ENCODE assay signal across 14 cellular contexts in the genomic region with DNA sequence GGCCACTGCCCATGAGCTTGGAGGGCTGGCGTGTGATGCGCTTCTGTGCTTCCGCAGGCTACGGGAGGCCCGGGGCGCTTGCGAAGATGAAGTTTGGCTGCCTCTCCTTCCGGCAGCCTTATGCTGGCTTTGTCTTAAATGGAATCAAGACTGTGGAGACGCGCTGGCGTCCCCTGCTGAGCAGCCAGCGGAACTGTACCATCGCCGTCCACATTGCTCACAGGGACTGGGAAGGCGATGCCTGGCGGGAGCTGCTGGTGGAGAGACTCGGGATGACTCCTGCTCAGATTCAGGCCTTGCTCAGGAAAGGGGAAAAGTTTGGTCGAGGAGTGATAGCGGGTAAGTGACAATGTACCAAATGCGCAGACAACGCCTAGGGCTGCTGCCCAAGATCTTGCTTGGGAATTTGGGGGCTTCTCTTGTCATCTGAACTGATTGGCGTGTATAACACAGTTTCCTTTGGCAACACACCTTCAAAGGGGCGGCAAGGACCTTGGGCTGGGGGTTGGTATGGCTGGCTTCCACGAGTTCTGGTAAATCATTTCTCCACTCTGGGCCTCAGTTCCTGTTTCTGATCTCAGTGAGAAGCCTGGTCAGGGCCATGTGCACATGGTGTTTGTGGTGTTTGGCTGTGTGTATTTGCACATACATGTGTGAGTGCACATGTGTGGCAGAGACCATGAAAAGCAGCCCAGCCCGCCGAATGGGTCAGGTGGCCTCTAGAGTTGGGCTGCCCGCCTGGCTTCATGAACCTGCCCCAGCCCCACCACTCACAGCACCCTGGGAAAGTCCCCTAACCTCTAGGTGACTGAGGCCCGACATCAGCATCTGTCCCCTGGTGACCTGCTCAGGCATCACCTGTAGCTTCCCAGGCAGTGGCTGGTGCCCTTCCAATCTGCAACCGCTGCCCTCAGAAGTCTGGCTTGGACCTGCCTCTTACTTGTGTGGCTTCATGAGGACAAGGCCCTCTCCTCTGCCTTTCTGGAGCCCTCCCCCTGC. TPM values are rescaled to one million over a fixed set of nuclear protein-coding genes. Genes with fewer than 3 reads are reported as not detected.
DNase-seq lines count a peak whose midpoint lies in the region; ATAC-seq, FAIRE-seq and TF ChIP-seq lines count a peak whose summit lies in the region.
"Not testable (repeated sequence)": the region's sequence is repeated elsewhere in the genome, so short reads cannot be mapped to it uniquely, and the experiment has no call there.
"Had no signal": no experiment of that assay in that cellular context is flagged by ENCODE, and none has a peak within 500 bp of the region (broad histone marks: within the 10 kb centered on the region; RNA-seq: fewer than 3 reads in every experiment).

No MANE protein-coding gene starts in this region.

- peaks cover 22% of the 10 kb centered on the region for H3K36me3 Mint-ChIP-seq in activated T-cell treated with anti-CD3 and anti-CD28 coated beads, Interleukin-2, amount 50 U/mL, for 24 hours (ENCODE audit: low read depth)
- not testable (repeated sequence) for H3K36me3 Mint-ChIP-seq in endothelial cell (ENCODE audit: low read depth, unreplicated experiment); memory B cell

- H3K9me2 ChIP-seq in PC-3 (replicated peaks; ENCODE audit: low read length) = not testable (repeated sequence)

- H2AFZ ChIP-seq in PC-3 (ENCODE audit: low read length) = not testable (repeated sequence)

- intact Hi-C loops in PC-3 (cut with micrococcal nuclease) = not testable (repeated sequence)

- not testable (repeated sequence) for H3K27me3 ChIP-seq in PC-3 (ENCODE audit: low read length)

- H3F3A ChIP-seq in PC-3 (ENCODE audit: low read length, unreplicated experiment) = not testable (repeated sequence)

- not testable (repeated sequence) for BruUV-seq in PC-3 (replicated peaks; lab: Mats Ljungman, UMichigan)

- not testable (repeated sequence) for H3K9me3 ChIP-seq in PC-3 (ENCODE audit: low read length)

- not testable (repeated sequence) for H3K4me1 Mint-ChIP-seq in activated T-cell treated with anti-CD3 and anti-CD28 coated beads, Interleukin-2, amount 50 U/mL, for 24 hours (ENCODE audit: low read depth); memory B cell
- H3K4me1 Mint-ChIP-seq in endothelial cell (ENCODE audit: unreplicated experiment) = peaks cover 14% of the 10 kb centered on the region

- POLR2A ChIA-PET in PC-3 (lab: Charles Lee; ENCODE audit: unreplicated experiment) = not testable (repeated sequence)

- H3K4me3 ChIP-seq in PC-3 (ENCODE audit: low read length) = not testable (repeated sequence)

- not testable (repeated sequence) for H3K9ac ChIP-seq in PC-3 (ENCODE audit: low read length)

- not testable (repeated sequence) for H3K4me2 ChIP-seq in PC-3 (ENCODE audit: low read length)

- not testable (repeated sequence) for H3K4me1 ChIP-seq in PC-3 (ENCODE audit: insufficient read depth, low read length)

- CTCF ChIA-PET in PC-3 (lab: Charles Lee) = not testable (repeated sequence)

- ATAC-seq in GM21786 (IDR thresholded peaks at IDR 0.05; ENCODE audit: unreplicated experiment) (peak; percentile 60), memory B cell (ENCODE audit: low read depth) (peak; percentile 18)
- not testable (repeated sequence) for ATAC-seq in PC-3

- not testable (repeated sequence) for H3K79me2 ChIP-seq in PC-3 (ENCODE audit: low read length)

- not testable (repeated sequence) for H4K20me1 ChIP-seq in PC-3 (ENCODE audit: low read length)

- not testable (repeated sequence) for H3K36me3 ChIP-seq in PC-3 (ENCODE audit: low read depth, low read length)

- not testable (repeated sequence) for H3K27me3 Mint-ChIP-seq in activated T-cell treated with anti-CD3 and anti-CD28 coated beads, Interleukin-2, amount 50 U/mL, for 24 hours; endothelial cell (ENCODE audit: unreplicated experiment); memory B cell

- H3K27ac Mint-ChIP-seq in activated T-cell treated with anti-CD3 and anti-CD28 coated beads, Interleukin-2, amount 50 U/mL, for 24 hours = peak overlapping the region; percentile 75
- peak overlapping the region; percentile 42 for H3K27ac Mint-ChIP-seq in endothelial cell (ENCODE audit: unreplicated experiment)
- not testable (repeated sequence) for H3K27ac Mint-ChIP-seq in memory B cell

- not testable (repeated sequence) for TF ChIP-seq CTCF in PC-3 (conservative IDR thresholded peaks at IDR 0.05; ENCODE audit: low read depth, low read length)
- TF ChIP-seq CTCF in endothelial cell (IDR thresholded peaks at IDR 0.05; ENCODE audit: unreplicated experiment) = peak; percentile 11

- not testable (repeated sequence) for DNase-seq in GM12891 (ENCODE audit: insufficient read length, low spot score); activated T-cell treated with anti-CD3 and anti-CD28 coated beads, Interleukin-2, amount 50 U/mL, for 24 hours; memory B cell (ENCODE audit: low spot score in 2 of 2)
- peak; percentile 43 for DNase-seq in HT1080 (ENCODE audit: low read depth)
- peak; percentile 21 for DNase-seq in PC-3
- peak; percentile 54 for DNase-seq in endothelial cell (ENCODE audit: low spot score)

- TF ChIP-seq POLR2A in GM12891 (IDR thresholded peaks at IDR 0.05; ENCODE audit: low read depth, low read length) = not testable (repeated sequence)

- FAIRE-seq in GM12891 (lab: Jason Lieb, UNC) = peak; percentile 63

- H3K4me3 Mint-ChIP-seq in activated T-cell treated with anti-CD3 and anti-CD28 coated beads, Interleukin-2, amount 50 U/mL, for 24 hours; endothelial cell (ENCODE audit: unreplicated experiment); memory B cell: not testable (repeated sequence)

- not testable (repeated sequence) for H3K27ac ChIP-seq in PC-3 (ENCODE audit: low read length)

- not testable (repeated sequence) for H3K9me3 Mint-ChIP-seq in activated T-cell treated with anti-CD3 and anti-CD28 coated beads, Interleukin-2, amount 50 U/mL, for 24 hours; endothelial cell (ENCODE audit: unreplicated experiment); memory B cell

TF ChIP-seq in GM12891, 5 proteins besides CTCF, POLR2A, EP300 and RAD21:
- peak; percentile 35; the same call in 1 of the 2 replicates for TF ChIP-seq SPI1 (IDR thresholded peaks at IDR 0.05; ENCODE audit: low read depth, low read length)
TF ChIP-seq in GM12891: peak in this region for 1; not testable (repeated sequence) for 4.

RNA-seq across cellular contexts. Expression of a gene that starts 3.9 kb away (rescaled TPM):
- not detected for polyA plus RNA-seq in GM12891 (2012; ENCODE audit: low read depth, missing spikeins)
- total RNA-seq in HT1080 (2014; rRNA removed; shearing (Covaris generic)) = not detected in 2 replicates
- polyA plus RNA-seq in HT1080 (2015; cell fraction: cytosol; rRNA removed) = not detected in 2 replicates
- not detected in 2 replicates for polyA plus RNA-seq in HT1080 (2015; cell fraction: nucleus; rRNA removed)
- not detected in 2 replicates for total RNA-seq in PC-3 (2014; rRNA removed)
- not detected for total RNA-seq in endothelial cell (ENCODE audit: unreplicated experiment)
- total RNA-seq: activated CD4-positive, alpha-beta memory T cell treated with anti-CD3 and anti-CD28 coated beads, Interleukin-2, amount 10 ng/mL, durations not matched to agents 7 days and 5 days; activated T-helper 1 cell treated with anti-CD3 and anti-CD28 coated beads, Interleukin-12 subunit alpha, Interleukin-12 subunit beta, Interleukin-2, Interleukin-4 antibody, amounts not matched to agents 30 ng/mL and 10 ng/mL and 1 ng/mL, durations not matched to agents 14 hours and 24 hours and 36 hours; gastroesophageal sphincter; H7; liver; temporal lobe had no signal
- polyA plus RNA-seq: liver had no signal

RNA-seq across cellular contexts. Expression of a gene that starts 5.0 kb away (rescaled TPM):
- 24.4 TPM for polyA plus RNA-seq in GM12891 (2012; ENCODE audit: low read depth, missing spikeins)
- 11.2 and 12.4 TPM in 2 replicates for total RNA-seq in HT1080 (2014; rRNA removed; shearing (Covaris generic))
- 8.2 and 13.2 TPM in 2 replicates for polyA plus RNA-seq in HT1080 (2015; cell fraction: cytosol; rRNA removed)
- 7.0 and 9.3 TPM in 2 replicates for polyA plus RNA-seq in HT1080 (2015; cell fraction: nucleus; rRNA removed)
- total RNA-seq in PC-3 (2014; rRNA removed) (21.7 and 25.9 TPM in 2 replicates), endothelial cell (ENCODE audit: unreplicated experiment) (57.4 TPM)

RNA-seq across cellular contexts. Expression of a gene that starts 40.7 kb away (rescaled TPM):
- polyA plus RNA-seq in GM12891 (2012; ENCODE audit: low read depth, missing spikeins) = 28.3 TPM
- 53.5 and 88.4 TPM in 2 replicates for total RNA-seq in HT1080 (2014; rRNA removed; shearing (Covaris generic))
- polyA plus RNA-seq in HT1080 (2015; cell fraction: cytosol; rRNA removed) = 90.5 and 108 TPM in 2 replicates
- 43.8 and 53.0 TPM in 2 replicates for polyA plus RNA-seq in HT1080 (2015; cell fraction: nucleus; rRNA removed)
- total RNA-seq in PC-3 (2014; rRNA removed) (68.4 and 72.9 TPM in 2 replicates), endothelial cell (ENCODE audit: unreplicated experiment) (99.2 TPM)

RNA-seq across cellular contexts. Expression of a gene that starts 41.4 kb away (rescaled TPM):
- polyA plus RNA-seq in GM12891 (2012; ENCODE audit: low read depth, missing spikeins) = not detected
- total RNA-seq in HT1080 (2014; rRNA removed; shearing (Covaris generic)) = 0.50 and 0.93 TPM in 2 replicates
- 0.97 and 2.3 TPM in 2 replicates for polyA plus RNA-seq in HT1080 (2015; cell fraction: cytosol; rRNA removed)
- polyA plus RNA-seq in HT1080 (2015; cell fraction: nucleus; rRNA removed) = 1.8 and 2.1 TPM in 2 replicates
- total RNA-seq in PC-3 (2014; rRNA removed) (not detected in 2 replicates), endothelial cell (ENCODE audit: unreplicated experiment) (not detected)
- total RNA-seq: activated CD4-positive, alpha-beta memory T cell treated with anti-CD3 and anti-CD28 coated beads, Interleukin-2, amount 10 ng/mL, durations not matched to agents 7 days and 5 days; activated T-helper 1 cell treated with anti-CD3 and anti-CD28 coated beads, Interleukin-12 subunit alpha, Interleukin-12 subunit beta, Interleukin-2, Interleukin-4 antibody, amounts not matched to agents 30 ng/mL and 10 ng/mL and 1 ng/mL, durations not matched to agents 14 hours and 24 hours and 36 hours; gastroesophageal sphincter; H7; liver; myocyte had no signal
- polyA plus RNA-seq: liver had no signal

RNA-seq across cellular contexts. Expression of a gene that starts 49.3 kb away (rescaled TPM):
- not detected for polyA plus RNA-seq in GM12891 (2012; ENCODE audit: low read depth, missing spikeins)
- not detected in 2 replicates for total RNA-seq in HT1080 (2014; rRNA removed; shearing (Covaris generic))
- 0.21 TPM in 1 of 2 replicates, not detected in the other for polyA plus RNA-seq in HT1080 (2015; cell fraction: cytosol; rRNA removed)
- polyA plus RNA-seq in HT1080 (2015; cell fraction: nucleus; rRNA removed) = 0.35 TPM in 1 of 2 replicates, not detected in the other
- not detected in 2 replicates for total RNA-seq in PC-3 (2014; rRNA removed)
- total RNA-seq in endothelial cell (ENCODE audit: unreplicated experiment) = 2.0 TPM
- total RNA-seq: activated CD4-positive, alpha-beta memory T cell treated with anti-CD3 and anti-CD28 coated beads, Interleukin-2, amount 10 ng/mL, durations not matched to agents 7 days and 5 days; gastroesophageal sphincter; myocyte; temporal lobe had no signal
